10 cellular contexts compared by ENCODE assay signal in genomic region chr16:4910828-4911227, GRCh38. TPM values are rescaled to one million over a fixed set of nuclear protein-coding genes. Genes with fewer than 3 reads are reported as not detected.
"Had no signal": no experiment of that assay in that cellular context is flagged by ENCODE, and none has a peak within 500 bp of the region (broad histone marks: within the 10 kb centered on the region; RNA-seq: fewer than 3 reads in every experiment).

No MANE protein-coding gene starts in this region.

- H3K4me1 ChIP-seq: HAP-1 had no signal

- H3K4me2 ChIP-seq: GM23338 had no signal

- ATAC-seq: GM23338, HCT116 had no signal

- H2AFZ ChIP-seq: GM23248, GM23338 had no signal

- DNase-seq: GM23248, GOT3, H7, H9, HCEC 1CT, HFFc6 had no signal

- H3K36me3 ChIP-seq: HAP-1 had no signal

- H3K9me3 ChIP-seq: HAP-1 had no signal

- H3K4me3 ChIP-seq: GM23248, GM23338, HAP-1 had no signal

- H3K27ac ChIP-seq: GM23248 had no signal

RNA-seq across cellular contexts. Expression of gene SEC14L5, which starts 47.3 kb away (rescaled TPM):
- total RNA-seq: GM23248, H4, HFFc6 had no signal
